In the genomic region with DNA sequence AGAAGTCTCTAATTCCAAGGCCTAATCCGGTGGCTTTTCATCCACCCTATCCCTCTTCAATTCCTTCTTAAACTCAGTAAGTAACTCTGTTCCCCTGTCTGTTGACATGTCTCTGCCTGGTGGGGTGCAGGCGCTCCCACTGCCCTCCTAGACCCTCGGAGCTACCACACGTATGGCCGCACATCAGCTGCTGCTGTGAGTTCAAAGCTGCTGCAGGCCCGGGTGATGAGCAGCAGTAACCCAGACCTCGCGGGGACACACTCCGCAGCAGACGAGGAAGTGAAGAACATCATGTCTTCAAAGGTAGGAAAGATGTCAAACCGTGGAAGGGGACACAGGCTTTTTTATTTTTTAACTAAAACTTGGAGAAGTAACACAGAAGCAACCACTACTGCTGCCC, we compare ENCODE assay signal across 22 cellular contexts.
DNase-seq lines count a peak whose midpoint lies in the region; ATAC-seq and TF ChIP-seq lines count a peak whose summit lies in the region.
"Had no signal": no experiment of that assay in that cellular context is flagged by ENCODE, and none has a peak within 500 bp of the region (broad histone marks: within the 10 kb centered on the region; RNA-seq: fewer than 3 reads in every experiment).

No MANE protein-coding gene starts in this region.

- POLR2A ChIA-PET in activated CD4-positive, alpha-beta T cell treated with anti-CD3 and anti-CD28 coated beads for 36 hours (lab: Charles Lee) = no interaction called here
- POLR2A ChIA-PET in CD4-positive, alpha-beta memory T cell (lab: Charles Lee; ENCODE audit: partially characterized antibody) = no interaction called here
- POLR2A ChIA-PET in activated CD8-positive, alpha-beta T cell treated with anti-CD3 and anti-CD28 coated beads, Interleukin-2, amount 10 ng/mL, durations not matched to agents 7 days and 5 days (lab: Charles Lee) = no interaction called here

- no peaks in the 10 kb centered on the region for H3K4me1 Mint-ChIP-seq in activated CD4-positive, alpha-beta T cell treated with anti-CD3 and anti-CD28 coated beads for 36 hours
- H3K4me1 Mint-ChIP-seq in activated CD4-positive, alpha-beta T cell treated with anti-CD3 and anti-CD28 coated beads, Interleukin-2, amount 10 ng/mL, durations not matched to agents 24 days and 14 days = peaks cover 4% of the 10 kb centered on the region
- H3K4me1 Mint-ChIP-seq in CD4-positive, alpha-beta memory T cell = peaks cover 0 to 9% (median 6%) of the 10 kb centered on the region in 4 donors
- H3K4me1 Mint-ChIP-seq in activated CD8-positive, alpha-beta T cell treated with anti-CD3 and anti-CD28 coated beads, Interleukin-2, amount 10 ng/mL, durations not matched to agents 7 days and 5 days (ENCODE audit: low read depth) = peaks cover 4% of the 10 kb centered on the region
- peaks cover 2% of the 10 kb centered on the region for H3K4me1 Mint-ChIP-seq in neural progenitor cell

- H3K4me3 ChIP-seq in CD4-positive, alpha-beta memory T cell (ENCODE audit: low read length in 2 of 2) = no peak overlapping the region
- H3K4me3 ChIP-seq in neural progenitor cell = no peak overlapping the region
- H3K4me3 ChIP-seq: GM23248, PC-9 had no signal

- no peak for ATAC-seq in activated CD4-positive, alpha-beta T cell treated with anti-CD3 and anti-CD28 coated beads for 36 hours
- no peak for ATAC-seq in activated CD8-positive, alpha-beta T cell treated with anti-CD3 and anti-CD28 coated beads, Interleukin-2, amount 10 ng/mL, durations not matched to agents 7 days and 5 days

- no peaks in the 10 kb centered on the region for H3K9me3 ChIP-seq in CD4-positive, alpha-beta memory T cell (ENCODE audit: control insufficient read depth in 1 of 2, low read length in 2 of 2)
- no peaks in the 10 kb centered on the region for H3K9me3 ChIP-seq in neural progenitor cell (ENCODE audit: low read depth)

- CTCF ChIA-PET in activated CD4-positive, alpha-beta T cell treated with anti-CD3 and anti-CD28 coated beads for 36 hours (lab: Charles Lee) = interaction anchor here (0.6 kb wide), 1 partner anchor 1333 kb away, joined by 3 read pairs; no protein-coding TSS in a partner anchor
- CTCF ChIA-PET in CD4-positive, alpha-beta memory T cell (lab: Charles Lee; ENCODE audit: partially characterized antibody) = no interaction called here
- CTCF ChIA-PET in activated CD8-positive, alpha-beta T cell treated with anti-CD3 and anti-CD28 coated beads, Interleukin-2, amount 10 ng/mL, durations not matched to agents 7 days and 5 days (lab: Charles Lee) = interaction anchor here (0.9 kb wide), 1 partner anchor 11 kb away, joined by 4 read pairs; no protein-coding TSS in a partner anchor

- no peak overlapping the region for H2AFZ ChIP-seq in neural progenitor cell (replicated peaks)
- H2AFZ ChIP-seq: GM23248, PC-9 had no signal

- intact Hi-C loops in activated CD4-positive, alpha-beta T cell treated with anti-CD3 and anti-CD28 coated beads for 36 hours (cut with DNase I, micrococcal nuclease) = loop anchor here in 1 of 2 experiments (10.0 kb wide), 1 partner anchor 422 kb away; no protein-coding TSS in a partner anchor
- intact Hi-C loops in activated CD4-positive, alpha-beta T cell treated with anti-CD3 and anti-CD28 coated beads, Interleukin-2, amount 10 ng/mL, durations not matched to agents 24 days and 14 days (cut with micrococcal nuclease) = no loop called here
- intact Hi-C loops in CD4-positive, alpha-beta memory T cell (cut with micrococcal nuclease) = no loop called here

- no peak for DNase-seq in activated CD4-positive, alpha-beta T cell treated with anti-CD3 and anti-CD28 coated beads for 36 hours
- no peak for DNase-seq in activated CD4-positive, alpha-beta T cell treated with anti-CD3 and anti-CD28 coated beads, Interleukin-2, amount 10 ng/mL, durations not matched to agents 24 days and 14 days
- DNase-seq in CD4-positive, alpha-beta memory T cell = no peak
- no peak for DNase-seq in activated CD8-positive, alpha-beta T cell treated with anti-CD3 and anti-CD28 coated beads, Interleukin-2, amount 10 ng/mL, durations not matched to agents 7 days and 5 days
- DNase-seq in neural progenitor cell (ENCODE audit: low spot score) (no peak), Kasumi-1 (lab: John Stamatoyannopoulos, UW) (no peak), iPS-NIHi7 (ENCODE audit: extremely low spot score) (no peak)
- DNase-seq in stimulated activated CD4-positive, alpha-beta T cell treated with anti-CD3 and anti-CD28 coated beads, Interleukin-2, amount 100 ng/mL, for 24 hours = no peak
- DNase-seq: AML-193, GDM1, GM23248, H9, HFFc6, Karpas-422, NCI-H1694, NCI-H2081 treated with DMSO at 0.1 percent for 48 hours, NCI-H2171 treated with DMSO at 0.1 percent for 48 hours, NCI-H526 treated with DMSO at 0.1 percent for 48 hours, PC-9, RPMI8226, SHP77 had no signal

- no peak overlapping the region for H3K27ac ChIP-seq in CD4-positive, alpha-beta memory T cell (ENCODE audit: low read depth, low read length)
- no peak overlapping the region for H3K27ac ChIP-seq in neural progenitor cell
- H3K27ac ChIP-seq: C4-2B, GM23248, PC-9 had no signal

- H4K20me1 ChIP-seq in neural progenitor cell (ENCODE audit: low read depth) = no peaks in the 10 kb centered on the region

- no peaks in the 10 kb centered on the region for H3K27me3 ChIP-seq in CD4-positive, alpha-beta memory T cell (ENCODE audit: insufficient read depth, low read length)
- H3K27me3 ChIP-seq in neural progenitor cell = no peaks in the 10 kb centered on the region

- peak overlapping the region; percentile 62 for H3K27ac Mint-ChIP-seq in activated CD4-positive, alpha-beta T cell treated with anti-CD3 and anti-CD28 coated beads for 36 hours
- no peak overlapping the region for H3K27ac Mint-ChIP-seq in activated CD4-positive, alpha-beta T cell treated with anti-CD3 and anti-CD28 coated beads, Interleukin-2, amount 10 ng/mL, durations not matched to agents 24 days and 14 days
- peak overlapping the region in 4 of 7 donors; percentile 21 to 83 (median 58) for H3K27ac Mint-ChIP-seq in CD4-positive, alpha-beta memory T cell
- peak overlapping the region; percentile 32 for H3K27ac Mint-ChIP-seq in activated CD8-positive, alpha-beta T cell treated with anti-CD3 and anti-CD28 coated beads, Interleukin-2, amount 10 ng/mL, durations not matched to agents 7 days and 5 days
- peak overlapping the region; percentile 39 for H3K27ac Mint-ChIP-seq in neural progenitor cell
- H3K27ac Mint-ChIP-seq: HFFc6 had no signal

- no peaks in the 10 kb centered on the region for H3F3A ChIP-seq in neural progenitor cell (ENCODE audit: low read depth)

- peaks cover 65% of the 10 kb centered on the region for H3K36me3 ChIP-seq in CD4-positive, alpha-beta memory T cell (ENCODE audit: insufficient read depth, low read length)
- no peaks in the 10 kb centered on the region for H3K36me3 ChIP-seq in neural progenitor cell

- no peaks in the 10 kb centered on the region for H3K9me3 Mint-ChIP-seq in activated CD4-positive, alpha-beta T cell treated with anti-CD3 and anti-CD28 coated beads for 36 hours (ENCODE audit: low read depth)
- H3K9me3 Mint-ChIP-seq in activated CD4-positive, alpha-beta T cell treated with anti-CD3 and anti-CD28 coated beads, Interleukin-2, amount 10 ng/mL, durations not matched to agents 24 days and 14 days = no peaks in the 10 kb centered on the region
- H3K9me3 Mint-ChIP-seq in CD4-positive, alpha-beta memory T cell = peaks cover 0 to 2% (median 0%) of the 10 kb centered on the region in 8 donors
- no peaks in the 10 kb centered on the region for H3K9me3 Mint-ChIP-seq in activated CD8-positive, alpha-beta T cell treated with anti-CD3 and anti-CD28 coated beads, Interleukin-2, amount 10 ng/mL, durations not matched to agents 7 days and 5 days (ENCODE audit: insufficient read depth)
- no peaks in the 10 kb centered on the region for H3K9me3 Mint-ChIP-seq in neural progenitor cell
- H3K9me3 Mint-ChIP-seq: H9, HFFc6 had no signal

- no peaks in the 10 kb centered on the region for H3K4me1 ChIP-seq in CD4-positive, alpha-beta memory T cell (ENCODE audit: insufficient read depth, low read length)
- H3K4me1 ChIP-seq in neural progenitor cell = no peaks in the 10 kb centered on the region

- H3K36me3 Mint-ChIP-seq in activated CD4-positive, alpha-beta T cell treated with anti-CD3 and anti-CD28 coated beads for 36 hours (ENCODE audit: low read depth) = peaks cover 29% of the 10 kb centered on the region
- peaks cover 47% of the 10 kb centered on the region for H3K36me3 Mint-ChIP-seq in activated CD4-positive, alpha-beta T cell treated with anti-CD3 and anti-CD28 coated beads, Interleukin-2, amount 10 ng/mL, durations not matched to agents 24 days and 14 days (ENCODE audit: low read depth)
- H3K36me3 Mint-ChIP-seq in CD4-positive, alpha-beta memory T cell = peaks cover 60 to 72% of the 10 kb centered on the region in 2 donors
- peaks cover 68% of the 10 kb centered on the region for H3K36me3 Mint-ChIP-seq in activated CD8-positive, alpha-beta T cell treated with anti-CD3 and anti-CD28 coated beads, Interleukin-2, amount 10 ng/mL, durations not matched to agents 7 days and 5 days (ENCODE audit: low read depth)
- H3K36me3 Mint-ChIP-seq in neural progenitor cell = no peaks in the 10 kb centered on the region

- H3K27me3 Mint-ChIP-seq in activated CD4-positive, alpha-beta T cell treated with anti-CD3 and anti-CD28 coated beads for 36 hours = no peaks in the 10 kb centered on the region
- no peaks in the 10 kb centered on the region for H3K27me3 Mint-ChIP-seq in activated CD4-positive, alpha-beta T cell treated with anti-CD3 and anti-CD28 coated beads, Interleukin-2, amount 10 ng/mL, durations not matched to agents 24 days and 14 days
- H3K27me3 Mint-ChIP-seq in CD4-positive, alpha-beta memory T cell = no peaks in the 10 kb centered on the region
- H3K27me3 Mint-ChIP-seq in activated CD8-positive, alpha-beta T cell treated with anti-CD3 and anti-CD28 coated beads, Interleukin-2, amount 10 ng/mL, durations not matched to agents 7 days and 5 days (ENCODE audit: low read depth) = no peaks in the 10 kb centered on the region
- H3K27me3 Mint-ChIP-seq in neural progenitor cell (ENCODE audit: insufficient read depth, low read depth) = no peaks in the 10 kb centered on the region

- no peaks in the 10 kb centered on the region for H3K79me2 ChIP-seq in neural progenitor cell (ENCODE audit: low read depth)

- no peak overlapping the region for H3K4me2 ChIP-seq in neural progenitor cell
- H3K4me2 ChIP-seq: PC-9 had no signal

- no peak for TF ChIP-seq CTCF in neural progenitor cell (IDR thresholded peaks at IDR 0.05)

- no peak overlapping the region for H3K9ac ChIP-seq in neural progenitor cell
- H3K9ac ChIP-seq: GM23248 had no signal

- H3K4me3 Mint-ChIP-seq in activated CD4-positive, alpha-beta T cell treated with anti-CD3 and anti-CD28 coated beads for 36 hours = no peak overlapping the region
- H3K4me3 Mint-ChIP-seq in activated CD4-positive, alpha-beta T cell treated with anti-CD3 and anti-CD28 coated beads, Interleukin-2, amount 10 ng/mL, durations not matched to agents 24 days and 14 days = no peak overlapping the region
- no peak overlapping the region for H3K4me3 Mint-ChIP-seq in CD4-positive, alpha-beta memory T cell
- no peak overlapping the region for H3K4me3 Mint-ChIP-seq in activated CD8-positive, alpha-beta T cell treated with anti-CD3 and anti-CD28 coated beads, Interleukin-2, amount 10 ng/mL, durations not matched to agents 7 days and 5 days
- no peak overlapping the region for H3K4me3 Mint-ChIP-seq in neural progenitor cell
- H3K4me3 Mint-ChIP-seq: H9, HFFc6 had no signal
